In genomic region chr18:24138884-24139616, GRCh38 we compare ENCODE assay signal across 1 cellular context.
TF ChIP-seq lines count a peak whose summit lies in the region.

TSS of gene CABYR (plus strand) at chr18:24139062. CDS start at chr18:24143115, 4,053 bp downstream.

TF ChIP-seq in HepG2, 621 proteins besides CTCF, POLR2A, EP300 and RAD21 (continued from another document and continues in another):
- TF ChIP-seq DMTF1 (CRISPR knock-in tag; IDR thresholded peaks at IDR 0.05) = no peak
- no peak for TF ChIP-seq NFKBIZ (CRISPR knock-in tag; IDR thresholded peaks at IDR 0.05)
- TF ChIP-seq ZNF773 (CRISPR knock-in tag; IDR thresholded peaks at IDR 0.05; ENCODE audit: borderline replicate concordance) = no peak
- no peak for TF ChIP-seq HNRNPK (IDR thresholded peaks at IDR 0.05; ENCODE audit: low read depth, low read length, poor library complexity, severe bottlenecking)
- no peak; the same call in 1 of the 2 replicates for TF ChIP-seq ZFP91 (CRISPR knock-in tag; IDR thresholded peaks at IDR 0.05; ENCODE audit: borderline replicate concordance)
- TF ChIP-seq ZNF788 (CRISPR knock-in tag; IDR thresholded peaks at IDR 0.05; ENCODE audit: borderline replicate concordance) = no peak
- peak; percentile 71 for TF ChIP-seq ZNF687 (CRISPR knock-in tag; IDR thresholded peaks at IDR 0.05)
- no peak for TF ChIP-seq DNMT1 (CRISPR knock-in tag; IDR thresholded peaks at IDR 0.05)
- no peak for TF ChIP-seq TEAD2 (CRISPR knock-in tag; IDR thresholded peaks at IDR 0.05)
- no peak for TF ChIP-seq ZSCAN30 (CRISPR knock-in tag; IDR thresholded peaks at IDR 0.05)
- no peak for TF ChIP-seq ZBTB10 (CRISPR knock-in tag; IDR thresholded peaks at IDR 0.05; ENCODE audit: borderline replicate concordance)
- no peak for TF ChIP-seq ETS1 (CRISPR knock-in tag; IDR thresholded peaks at IDR 0.05)
- no peak for TF ChIP-seq CBX2 (IDR thresholded peaks at IDR 0.05; ENCODE audit: low read depth, low read length)
- no peak for TF ChIP-seq CBX2 (CRISPR knock-in tag; IDR thresholded peaks at IDR 0.05; ENCODE audit: low read depth)
- peak; percentile 65 for TF ChIP-seq ZNF777 (CRISPR knock-in tag; IDR thresholded peaks at IDR 0.05)
- TF ChIP-seq ZNF225 (CRISPR knock-in tag; IDR thresholded peaks at IDR 0.05) = no peak
- no peak for TF ChIP-seq SRSF9 (IDR thresholded peaks at IDR 0.05; ENCODE audit: borderline replicate concordance, insufficient read depth, low read depth, low read length, poor library complexity, severe bottlenecking)
- TF ChIP-seq TRIM24 (CRISPR knock-in tag; IDR thresholded peaks at IDR 0.05) = no peak
- TF ChIP-seq ATF4 (CRISPR knock-in tag; IDR thresholded peaks at IDR 0.05) = no peak
- peak; percentile 53; the same call in 1 of the 2 replicates for TF ChIP-seq SATB2 (CRISPR knock-in tag; IDR thresholded peaks at IDR 0.05)
- no peak for TF ChIP-seq HOXD1 (CRISPR knock-in tag; IDR thresholded peaks at IDR 0.05)
- no peak for TF ChIP-seq NCOR1 (IDR thresholded peaks at IDR 0.05; ENCODE audit: borderline replicate concordance, low read length)
- TF ChIP-seq ZBTB44 (CRISPR knock-in tag; IDR thresholded peaks at IDR 0.05) = no peak
- no peak for TF ChIP-seq EEA1 (CRISPR knock-in tag; IDR thresholded peaks at IDR 0.05; ENCODE audit: borderline replicate concordance)
- no peak for TF ChIP-seq ZNF138 (CRISPR knock-in tag; IDR thresholded peaks at IDR 0.05; ENCODE audit: low read depth)
- no peak for TF ChIP-seq MLX (CRISPR knock-in tag; IDR thresholded peaks at IDR 0.05)
- TF ChIP-seq ZNF224 (CRISPR knock-in tag; IDR thresholded peaks at IDR 0.05) = no peak
- TF ChIP-seq ZNF232 (CRISPR knock-in tag; IDR thresholded peaks at IDR 0.05; ENCODE audit: borderline replicate concordance) = no peak
- no peak for TF ChIP-seq POGK (CRISPR knock-in tag; conservative IDR thresholded peaks at IDR 0.05)
- TF ChIP-seq KMT2B (CRISPR knock-in tag; IDR thresholded peaks at IDR 0.05) = no peak
- TF ChIP-seq SRF (IDR thresholded peaks at IDR 0.05; ENCODE audit: low read depth, low read length) = no peak
- no peak for TF ChIP-seq DDIT3 (CRISPR knock-in tag; IDR thresholded peaks at IDR 0.05)
- TF ChIP-seq RERE (CRISPR knock-in tag; IDR thresholded peaks at IDR 0.05; ENCODE audit: low read depth) = no peak
- peak; percentile 46; the same call in 1 of the 2 replicates for TF ChIP-seq ZNF558 (CRISPR knock-in tag; IDR thresholded peaks at IDR 0.05; ENCODE audit: borderline replicate concordance)
